Comparison of ENCODE assay signal across 8 cellular contexts in the genomic region with DNA sequence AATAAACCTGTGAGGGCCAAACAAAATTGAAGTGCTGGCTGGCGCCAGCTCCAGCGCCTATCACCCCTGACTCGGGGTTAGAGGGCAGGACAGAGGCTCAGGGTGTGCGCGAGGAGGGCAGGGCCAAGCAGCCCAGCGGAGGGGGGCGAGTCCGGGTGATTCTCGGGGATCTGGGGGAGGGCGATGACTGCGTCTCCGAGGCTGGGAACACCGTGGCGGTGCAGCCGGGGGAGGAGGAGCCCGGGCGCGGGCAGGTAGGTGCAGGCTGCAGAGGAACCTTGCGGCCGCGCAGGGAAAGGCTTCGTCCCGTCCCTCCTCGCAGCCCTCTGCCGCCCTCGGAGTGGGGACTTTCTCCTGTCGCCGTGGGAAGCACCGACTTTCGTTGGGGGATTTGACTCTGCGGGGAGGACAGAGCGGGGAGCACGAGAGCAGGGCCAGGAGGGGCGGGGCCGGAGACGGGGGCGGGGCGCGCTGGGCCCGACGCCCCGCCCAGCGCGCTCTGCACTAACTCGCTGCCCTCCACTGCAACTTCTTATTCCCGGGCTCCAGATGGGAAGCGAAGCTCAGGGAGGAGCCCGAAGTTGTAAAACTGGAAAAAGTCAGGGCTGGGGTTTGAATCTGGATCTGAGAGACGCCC. TPM values are rescaled to one million over a fixed set of nuclear protein-coding genes. Genes with fewer than 3 reads are reported as not detected.
DNase-seq lines count a peak whose midpoint lies in the region; ATAC-seq and TF ChIP-seq lines count a peak whose summit lies in the region.

No MANE protein-coding gene starts in this region.

- no peaks in the 10 kb centered on the region for H3K9me3 ChIP-seq in effector memory CD4-positive, alpha-beta T cell (ENCODE audit: control insufficient read depth, low read length)
- no peaks in the 10 kb centered on the region for H3K9me3 ChIP-seq in mucosa of descending colon

- H3K4me1 ChIP-seq in effector memory CD4-positive, alpha-beta T cell (ENCODE audit: control insufficient read depth, insufficient read depth, low read length, poor library complexity, severe bottlenecking) = peaks cover 63% of the 10 kb centered on the region
- H3K4me1 ChIP-seq in mucosa of descending colon (ENCODE audit: low read depth) = peaks cover 39% of the 10 kb centered on the region

- DNase-seq in CD1c-positive myeloid dendritic cell (ENCODE audit: extremely low spot score) = peak; percentile 62
- peak; percentile 30 for DNase-seq in NCI-H2171 (lab: John Stamatoyannopoulos, UW)
- DNase-seq in activated CD4-positive, alpha-beta T cell treated with anti-CD3 and anti-CD28 coated beads, Interleukin-2, amount 50 U/mL, for 48 hours = peak; percentile 76 to 84
- peak; percentile 69 to 78 (median 73) for DNase-seq in effector memory CD4-positive, alpha-beta T cell
- DNase-seq in mucosa of descending colon = peak; percentile 85 to 87 (median 86)
- DNase-seq in stimulated activated CD8-positive, alpha-beta memory T cell treated with anti-CD3 and anti-CD28 coated beads, Interleukin-7, amount 100 ng/mL, for 48 hours (ENCODE audit: extremely low read depth in 1 of 2, low read depth in 1 of 2) = peak; percentile 52

- intact Hi-C loops in mucosa of descending colon (cut with DNase I, micrococcal nuclease) = loop anchor here in 1 of 2 donors (10.0 kb wide), 1 partner anchor 48 kb away; a partner anchor contains a TSS

- H3K4me3 ChIP-seq in effector memory CD4-positive, alpha-beta T cell (ENCODE audit: insufficient read depth, low read depth, low read length, poor library complexity, severe bottlenecking) = peak overlapping the region; percentile 47
- peak overlapping the region; percentile 3 for H3K4me3 ChIP-seq in mucosa of descending colon

- peaks cover 28% of the 10 kb centered on the region for H3K36me3 ChIP-seq in effector memory CD4-positive, alpha-beta T cell (ENCODE audit: control insufficient read depth, insufficient read depth, low read length)
- H3K36me3 ChIP-seq in mucosa of descending colon (ENCODE audit: low read depth) = no peaks in the 10 kb centered on the region

- H3K27ac ChIP-seq in effector memory CD4-positive, alpha-beta T cell (ENCODE audit: insufficient read depth, low read length, poor library complexity, severe bottlenecking) = peak overlapping the region; percentile 88

- no peaks in the 10 kb centered on the region for H3K27me3 ChIP-seq in effector memory CD4-positive, alpha-beta T cell (replicated peaks; ENCODE audit: control insufficient read depth, insufficient read depth, low read length, poor library complexity, severe bottlenecking)

- ATAC-seq in GM21723 (IDR thresholded peaks at IDR 0.05; ENCODE audit: unreplicated experiment) (peak; percentile 41), mucosa of descending colon (peak; percentile 80), GM18873 (IDR thresholded peaks at IDR 0.05; ENCODE audit: low FRiP score, unreplicated experiment) (no peak)

- TF ChIP-seq CTCF in mucosa of descending colon (IDR thresholded peaks at IDR 0.05) = no peak

RNA-seq across cellular contexts. Expression of a gene that starts 5.3 kb away (rescaled TPM):
- 10 to 100 TPM; 11.1 to 15.2 (median 11.7) TPM for total RNA-seq in mucosa of descending colon

RNA-seq across cellular contexts. Expression of a gene that starts 11.5 kb away (rescaled TPM):
- total RNA-seq in mucosa of descending colon = 100 to 1,000 TPM in 2 of 3 donors, 10 to 100 TPM in 1; 91.9 to 150 (median 139) TPM

RNA-seq across cellular contexts. Expression of a gene that starts 21.2 kb away (rescaled TPM):
- not detected for total RNA-seq in mucosa of descending colon

RNA-seq across cellular contexts. Expression of a gene that starts 37.5 kb away (rescaled TPM):
- not detected for total RNA-seq in mucosa of descending colon

RNA-seq across cellular contexts. Expression of a gene that starts 46.4 kb away (rescaled TPM):
- 1 to 10 TPM; 3.0 to 9.2 (median 7.0) TPM for total RNA-seq in mucosa of descending colon

Comparison
In these comparisons a context has a peak if more than half of its experiments do, and no peak if none do; other contexts are left out.
1. DNase-seq: peak in every context shown above with its lines; median percentile 86 in mucosa of descending colon; 80 in activated CD4-positive, alpha-beta T cell treated with anti-CD3 and anti-CD28 coated beads, Interleukin-2, amount 50 U/mL, for 48 hours; 73 in effector memory CD4-positive, alpha-beta T cell; 62 in CD1c-positive myeloid dendritic cell; 52 in stimulated activated CD8-positive, alpha-beta memory T cell treated with anti-CD3 and anti-CD28 coated beads, Interleukin-7, amount 100 ng/mL, for 48 hours; 30 in NCI-H2171.